In the genomic region with DNA sequence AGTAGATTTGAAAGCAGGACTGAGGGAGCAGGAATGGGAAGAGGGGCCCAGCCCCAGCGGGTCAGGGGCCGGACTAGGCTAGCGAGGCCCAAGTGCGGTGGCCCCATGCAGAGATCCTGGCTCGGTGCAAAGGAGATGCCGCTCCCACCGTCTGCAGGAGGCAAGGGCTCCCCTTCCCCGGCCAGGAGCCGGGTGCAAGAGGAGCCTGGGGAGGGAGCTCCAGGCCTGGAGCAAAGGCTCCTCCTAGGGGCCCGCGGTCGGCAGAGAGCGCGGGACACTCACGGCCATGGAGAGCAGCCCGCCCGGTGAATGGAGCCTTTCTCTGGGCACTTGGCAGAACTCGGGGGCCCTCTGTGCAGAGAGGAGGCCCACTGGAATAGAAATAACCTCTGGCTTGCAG, we compare ENCODE assay signal across 14 cellular contexts. TPM values are rescaled to one million over a fixed set of nuclear protein-coding genes. Genes with fewer than 3 reads are reported as not detected.
DNase-seq lines count a peak whose midpoint lies in the region; ATAC-seq and TF ChIP-seq lines count a peak whose summit lies in the region.
"Had no signal": no experiment of that assay in that cellular context is flagged by ENCODE, and none has a peak within 500 bp of the region (broad histone marks: within the 10 kb centered on the region; RNA-seq: fewer than 3 reads in every experiment).

No MANE protein-coding gene starts in this region.

- no peaks in the 10 kb centered on the region for H3F3A ChIP-seq in GM23338 (replicated peaks; ENCODE audit: low read depth)

- DNase-seq in GM23338 (ENCODE audit: low spot score), result peak; percentile 80
- DNase-seq in brain microvascular endothelial cell, result no peak
- no peak for DNase-seq in retinal pigment epithelial cell (ENCODE audit: low read depth)
- DNase-seq in activated gamma-delta T cell (lab: John Stamatoyannopoulos, UW), result no peak
- DNase-seq in stimulated activated naive CD4-positive, alpha-beta T cell treated with Interleukin-2 at 50 U/mL for 16 hours (lab: John Stamatoyannopoulos, UW), result no peak
- no peak for DNase-seq in activated CD4-positive, alpha-beta T cell treated with anti-CD3 and anti-CD28 coated beads for 48 hours
- no peak for DNase-seq in H4 (ENCODE audit: low spot score)
- DNase-seq: activated CD4-positive, CD25-positive, alpha-beta regulatory T cell treated with anti-CD3 and anti-CD28 coated beads, Interleukin-2, amount 50 U/mL, for 72 hours; activated T-cell treated with anti-CD3 and anti-CD28 coated beads, Interleukin-2, amount 50 U/mL, for 48 hours; NCI-H2029; SK-N-SH; stimulated activated CD4-positive, alpha-beta T cell treated with anti-CD3 and anti-CD28 coated beads, Interleukin-4, amount 100 ng/mL, for 1 hour; stimulated activated naive CD4-positive, alpha-beta T cell had no signal

- H3K9ac ChIP-seq in iPS-20b (ENCODE audit: low read depth, low read length), result no peak overlapping the region
- H3K9ac ChIP-seq: SK-N-SH had no signal

- H3K36me3 Mint-ChIP-seq in GM23338 (ENCODE audit: low read depth), result peaks cover 19% of the 10 kb centered on the region

- H3K4me3 ChIP-seq in GM23338 (peak overlapping the region; percentile 35), brain microvascular endothelial cell (ENCODE audit: low read depth, low read length) (no peak overlapping the region), iPS-20b (ENCODE audit: low read length) (peak overlapping the region; percentile 9; the same call in 1 of the 2 replicates), retinal pigment epithelial cell (ENCODE audit: low read length) (no peak overlapping the region)

- H3K27ac Mint-ChIP-seq in GM23338, result no peak overlapping the region

- H3K4me1 ChIP-seq in GM23338 (ENCODE audit: insufficient read depth), result no peaks in the 10 kb centered on the region; the same call in 1 of the 2 replicates
- 0 out of 2 replicates have a peak, but pooled peaks cover 6% of the 10 kb centered on the region for H3K4me1 ChIP-seq in iPS-20b (ENCODE audit: insufficient read depth, low read length)

- no peaks in the 10 kb centered on the region for H3K79me2 ChIP-seq in GM23338 (replicated peaks; ENCODE audit: insufficient read depth)

- H3K36me3 ChIP-seq in GM23338 (ENCODE audit: insufficient read depth) (no peaks in the 10 kb centered on the region), brain microvascular endothelial cell (replicated peaks) (no peaks in the 10 kb centered on the region), iPS-20b (ENCODE audit: insufficient read depth, low read depth, low read length) (no peaks in the 10 kb centered on the region)

- peaks cover 25% of the 10 kb centered on the region for H3K9me3 Mint-ChIP-seq in GM23338

- no peaks in the 10 kb centered on the region for H4K20me1 ChIP-seq in GM23338 (replicated peaks; ENCODE audit: insufficient read depth)

- no peaks in the 10 kb centered on the region for H3K9me2 ChIP-seq in GM23338 (ENCODE audit: insufficient read depth)
- H3K9me2 ChIP-seq: SK-N-SH had no signal

- peaks cover 9% of the 10 kb centered on the region; the same call in 1 of the 2 replicates for H3K27me3 ChIP-seq in GM23338 (ENCODE audit: insufficient read depth)
- H3K27me3 ChIP-seq in brain microvascular endothelial cell (replicated peaks), result no peaks in the 10 kb centered on the region
- H3K27me3 ChIP-seq in iPS-20b (ENCODE audit: insufficient read depth, low read length), result peaks cover 24% of the 10 kb centered on the region

- H3K27ac ChIP-seq in GM23338 (ENCODE audit: low read depth) (no peak overlapping the region), brain microvascular endothelial cell (no peak overlapping the region), iPS-20b (ENCODE audit: low read length) (no peak overlapping the region)

- H3K27me3 Mint-ChIP-seq in GM23338 (ENCODE audit: insufficient read depth, low read depth, poor library complexity), result peaks cover 12% of the 10 kb centered on the region

- H3K4me1 Mint-ChIP-seq in GM23338, result peaks cover 15% of the 10 kb centered on the region; the same call in 2 of the 3 replicates

- H3K4me3 Mint-ChIP-seq in GM23338, result peak overlapping the region; percentile 53

- ATAC-seq in GM23338, result peak; percentile 99

- in situ Hi-C loops in brain microvascular endothelial cell (cut with HindIII; ENCODE audit: low pct_ligation_motif_present, low sequenced_read_pairs), result no loop called here

- TF ChIP-seq CTCF in GM23338 (conservative IDR thresholded peaks at IDR 0.05; ENCODE audit: low read depth in 2 of 2), result peak; percentile 42 to 69
- peak; percentile 64 for TF ChIP-seq CTCF in brain microvascular endothelial cell (IDR thresholded peaks at IDR 0.05; ENCODE audit: low read depth, low read length, missing control alignments)
- peak; percentile 32 for TF ChIP-seq CTCF in retinal pigment epithelial cell (conservative IDR thresholded peaks at IDR 0.05; ENCODE audit: low read depth, low read length)

- H2AFZ ChIP-seq in GM23338, result peak overlapping the region; percentile 91

- no peaks in the 10 kb centered on the region; the same call in 1 of the 2 replicates for H3K9me3 ChIP-seq in iPS-20b (ENCODE audit: insufficient read depth, low read depth, low read length)
- H3K9me3 ChIP-seq: SK-N-SH had no signal

- H3K4me2 ChIP-seq in GM23338, result peak overlapping the region; percentile 70

TF ChIP-seq in GM23338, 12 proteins besides CTCF, POLR2A, EP300 and RAD21 (continues in another document):
- TF ChIP-seq ZNF114 (CRISPR knock-in tag; IDR thresholded peaks at IDR 0.05), result no peak
- no peak for TF ChIP-seq STAT1 (IDR thresholded peaks at IDR 0.05; ENCODE audit: unreplicated experiment)
- no peak for TF ChIP-seq POLR2AphosphoS5 (IDR thresholded peaks at IDR 0.05; ENCODE audit: low read depth)
- TF ChIP-seq, protein P1, sequence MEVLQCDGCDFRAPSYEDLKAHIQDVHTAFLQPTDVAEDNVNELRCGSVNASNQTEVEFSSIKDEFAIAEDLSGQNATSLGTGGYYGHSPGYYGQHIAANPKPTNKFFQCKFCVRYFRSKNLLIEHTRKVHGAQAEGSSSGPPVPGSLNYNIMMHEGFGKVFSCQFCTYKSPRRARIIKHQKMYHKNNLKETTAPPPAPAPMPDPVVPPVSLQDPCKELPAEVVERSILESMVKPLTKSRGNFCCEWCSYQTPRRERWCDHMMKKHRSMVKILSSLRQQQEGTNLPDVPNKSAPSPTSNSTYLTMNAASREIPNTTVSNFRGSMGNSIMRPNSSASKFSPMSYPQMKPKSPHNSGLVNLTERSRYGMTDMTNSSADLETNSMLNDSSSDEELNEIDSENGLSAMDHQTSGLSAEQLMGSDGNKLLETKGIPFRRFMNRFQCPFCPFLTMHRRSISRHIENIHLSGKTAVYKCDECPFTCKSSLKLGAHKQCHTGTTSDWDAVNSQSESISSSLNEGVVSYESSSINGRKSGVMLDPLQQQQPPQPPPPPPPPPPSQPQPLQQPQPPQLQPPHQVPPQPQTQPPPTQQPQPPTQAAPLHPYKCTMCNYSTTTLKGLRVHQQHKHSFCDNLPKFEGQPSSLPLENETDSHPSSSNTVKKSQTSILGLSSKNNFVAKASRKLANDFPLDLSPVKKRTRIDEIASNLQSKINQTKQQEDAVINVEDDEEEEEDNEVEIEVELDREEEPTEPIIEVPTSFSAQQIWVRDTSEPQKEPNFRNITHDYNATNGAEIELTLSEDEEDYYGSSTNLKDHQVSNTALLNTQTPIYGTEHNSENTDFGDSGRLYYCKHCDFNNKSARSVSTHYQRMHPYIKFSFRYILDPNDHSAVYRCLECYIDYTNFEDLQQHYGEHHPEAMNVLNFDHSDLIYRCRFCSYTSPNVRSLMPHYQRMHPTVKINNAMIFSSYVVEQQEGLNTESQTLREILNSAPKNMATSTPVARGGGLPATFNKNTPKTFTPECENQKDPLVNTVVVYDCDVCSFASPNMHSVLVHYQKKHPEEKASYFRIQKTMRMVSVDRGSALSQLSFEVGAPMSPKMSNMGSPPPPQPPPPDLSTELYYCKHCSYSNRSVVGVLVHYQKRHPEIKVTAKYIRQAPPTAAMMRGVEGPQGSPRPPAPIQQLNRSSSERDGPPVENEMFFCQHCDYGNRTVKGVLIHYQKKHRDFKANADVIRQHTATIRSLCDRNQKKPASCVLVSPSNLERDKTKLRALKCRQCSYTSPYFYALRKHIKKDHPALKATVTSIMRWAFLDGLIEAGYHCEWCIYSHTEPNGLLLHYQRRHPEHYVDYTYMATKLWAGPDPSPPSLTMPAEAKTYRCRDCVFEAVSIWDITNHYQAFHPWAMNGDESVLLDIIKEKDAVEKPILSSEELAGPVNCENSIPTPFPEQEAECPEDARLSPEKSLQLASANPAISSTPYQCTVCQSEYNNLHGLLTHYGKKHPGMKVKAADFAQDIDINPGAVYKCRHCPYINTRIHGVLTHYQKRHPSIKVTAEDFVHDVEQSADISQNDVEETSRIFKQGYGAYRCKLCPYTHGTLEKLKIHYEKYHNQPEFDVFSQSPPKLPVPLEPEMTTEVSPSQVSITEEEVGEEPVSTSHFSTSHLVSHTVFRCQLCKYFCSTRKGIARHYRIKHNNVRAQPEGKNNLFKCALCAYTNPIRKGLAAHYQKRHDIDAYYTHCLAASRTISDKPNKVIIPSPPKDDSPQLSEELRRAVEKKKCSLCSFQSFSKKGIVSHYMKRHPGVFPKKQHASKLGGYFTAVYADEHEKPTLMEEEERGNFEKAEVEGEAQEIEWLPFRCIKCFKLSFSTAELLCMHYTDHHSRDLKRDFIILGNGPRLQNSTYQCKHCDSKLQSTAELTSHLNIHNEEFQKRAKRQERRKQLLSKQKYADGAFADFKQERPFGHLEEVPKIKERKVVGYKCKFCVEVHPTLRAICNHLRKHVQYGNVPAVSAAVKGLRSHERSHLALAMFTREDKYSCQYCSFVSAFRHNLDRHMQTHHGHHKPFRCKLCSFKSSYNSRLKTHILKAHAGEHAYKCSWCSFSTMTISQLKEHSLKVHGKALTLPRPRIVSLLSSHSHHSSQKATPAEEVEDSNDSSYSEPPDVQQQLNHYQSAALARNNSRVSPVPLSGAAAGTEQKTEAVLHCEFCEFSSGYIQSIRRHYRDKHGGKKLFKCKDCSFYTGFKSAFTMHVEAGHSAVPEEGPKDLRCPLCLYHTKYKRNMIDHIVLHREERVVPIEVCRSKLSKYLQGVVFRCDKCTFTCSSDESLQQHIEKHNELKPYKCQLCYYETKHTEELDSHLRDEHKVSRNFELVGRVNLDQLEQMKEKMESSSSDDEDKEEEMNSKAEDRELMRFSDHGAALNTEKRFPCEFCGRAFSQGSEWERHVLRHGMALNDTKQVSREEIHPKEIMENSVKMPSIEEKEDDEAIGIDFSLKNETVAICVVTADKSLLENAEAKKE (CRISPR knock-in tag; IDR thresholded peaks at IDR 0.05), result no peak; the same call in 1 of the 2 replicates
- no peak for TF ChIP-seq EZH2phosphoT487 (IDR thresholded peaks at IDR 0.05; ENCODE audit: unreplicated experiment)
- no peak for TF ChIP-seq ZNF331 (CRISPR knock-in tag; IDR thresholded peaks at IDR 0.05; ENCODE audit: low read depth)

RNA-seq across cellular contexts. Expression of a gene that starts 43.2 kb away (rescaled TPM):
- 9.7 and 22.5 TPM in 2 replicates for total RNA-seq in GM23338 (2014; rRNA removed; shearing (Covaris generic))
- polyA plus RNA-seq in GM23338 (2016; fragmentation: Nextera tagmentation; extraction: Ambion mirVana), result 7.6 and 9.9 TPM in 2 replicates
- total RNA-seq in H4 (2014; rRNA removed; shearing (Covaris generic)), result 31.0 and 48.3 TPM in 2 replicates

Comparison
In these comparisons a context has a peak if more than half of its experiments do, and no peak if none do; other contexts are left out.
1. H3K4me3 ChIP-seq: peak in GM23338 (single experiment) and iPS-20b (single experiment); none in brain microvascular endothelial cell (single experiment) and retinal pigment epithelial cell (single experiment).
2. Peak in every context shown above with its lines, with median percentiles within 50 percentile points of each other: CTCF ChIP-seq.